ENCODE assay signal across 20 cellular contexts in genomic region chr17:33667671-33668070, GRCh38.
DNase-seq lines count a peak whose midpoint lies in the region; ATAC-seq lines count a peak whose summit lies in the region.
"Had no signal": no experiment of that assay in that cellular context is flagged by ENCODE, and none has a peak within 500 bp of the region (broad histone marks: within the 10 kb centered on the region; RNA-seq: fewer than 3 reads in every experiment).

No MANE protein-coding gene starts in this region.

- intact Hi-C loops in Right ventricle myocardium superior (cut with DNase I) = no loop called here
- intact Hi-C loops in cardiac septum (cut with DNase I) = no loop called here
- intact Hi-C loops in right cardiac atrium (cut with DNase I) = no loop called here
- intact Hi-C loops in CD4-positive, alpha-beta memory T cell (cut with micrococcal nuclease) = no loop called here

- WGBS in right cardiac atrium = 32% methylated on average over 4 of the region's 4 CpGs

- peaks cover 2% of the 10 kb centered on the region for H3K36me3 Mint-ChIP-seq in T-helper 17 cell (ENCODE audit: low read depth)
- no peaks in the 10 kb centered on the region for H3K36me3 Mint-ChIP-seq in CD4-positive, alpha-beta memory T cell
- H3K36me3 Mint-ChIP-seq: brain, WTC11 had no signal

- H3K27ac ChIP-seq in right cardiac atrium (ENCODE audit: low read length) = no peak overlapping the region
- no peak overlapping the region for H3K27ac ChIP-seq in CD4-positive, alpha-beta memory T cell (ENCODE audit: low read depth, low read length)
- H3K27ac ChIP-seq: esophagus squamous epithelium, gastroesophageal sphincter, spleen, tibial nerve had no signal

- H3K4me3 Mint-ChIP-seq in T-helper 17 cell = no peak overlapping the region
- H3K4me3 Mint-ChIP-seq in CD4-positive, alpha-beta memory T cell = peak overlapping the region in 3 of 8 donors; percentile 18 to 84 (median 82)
- H3K4me3 Mint-ChIP-seq: brain, WTC11 had no signal

- peaks cover 3% of the 10 kb centered on the region for H3K4me1 ChIP-seq in right cardiac atrium (ENCODE audit: control insufficient read depth, insufficient read depth, low read length)
- H3K4me1 ChIP-seq in CD4-positive, alpha-beta memory T cell (ENCODE audit: insufficient read depth, low read length) = peaks cover 10% of the 10 kb centered on the region
- H3K4me1 ChIP-seq: gastroesophageal sphincter, tibial nerve had no signal

- peaks cover 28% of the 10 kb centered on the region for H3K27me3 Mint-ChIP-seq in T-helper 17 cell
- H3K27me3 Mint-ChIP-seq in CD4-positive, alpha-beta memory T cell = no peaks in the 10 kb centered on the region

- POLR2A ChIA-PET in CD4-positive, alpha-beta memory T cell (lab: Charles Lee; ENCODE audit: partially characterized antibody) = no interaction called here

- H3K27ac Mint-ChIP-seq in T-helper 17 cell = peak overlapping the region; percentile 81
- peak overlapping the region in 2 of 7 donors; percentile 49 to 66 for H3K27ac Mint-ChIP-seq in CD4-positive, alpha-beta memory T cell
- H3K27ac Mint-ChIP-seq: brain, WTC11 had no signal

- peak; percentile 65 for ATAC-seq in Right ventricle myocardium superior (ENCODE audit: poor library complexity)
- no peak for ATAC-seq in T-helper 17 cell
- peak; percentile 58 to 76 for ATAC-seq in right cardiac atrium
- ATAC-seq: gastroesophageal sphincter, Panc1, WTC11 had no signal

- H3K4me1 Mint-ChIP-seq in T-helper 17 cell = peaks cover 14% of the 10 kb centered on the region
- H3K4me1 Mint-ChIP-seq in CD4-positive, alpha-beta memory T cell = peaks cover 2 to 10% (median 8%) of the 10 kb centered on the region in 4 donors
- H3K4me1 Mint-ChIP-seq: brain, WTC11 had no signal

- H3K36me3 ChIP-seq in CD4-positive, alpha-beta memory T cell (ENCODE audit: insufficient read depth, low read length) = no peaks in the 10 kb centered on the region
- H3K36me3 ChIP-seq: esophagus squamous epithelium, gastroesophageal sphincter, spleen, tibial nerve had no signal

- CTCF ChIA-PET in CD4-positive, alpha-beta memory T cell (lab: Charles Lee; ENCODE audit: partially characterized antibody) = interaction anchor here (1.3 to 1.7 kb wide), 3 partner anchors 8 to 147 kb away, joined by 3 to 7 read pairs (median 5); no protein-coding TSS in a partner anchor

- H3K9me3 Mint-ChIP-seq in CD4-positive, alpha-beta memory T cell = peaks cover 0 to 3% (median 0%) of the 10 kb centered on the region in 8 donors
- H3K9me3 Mint-ChIP-seq: brain; stimulated activated naive CD8-positive, alpha-beta T cell treated with anti-CD3 and anti-CD28 coated beads, Interleukin-15, Interleukin-2, amounts not matched to agents 100 ng/mL and 50 ng/mL, for 24 hours; WTC11 had no signal

- DNase-seq in Right ventricle myocardium superior = no peak
- no peak for DNase-seq in cardiac septum (ENCODE audit: low spot score)
- no peak for DNase-seq in T-helper 17 cell
- peak; percentile 28 to 64 (median 59) for DNase-seq in right cardiac atrium
- DNase-seq in activated CD4-positive, CD25-positive, alpha-beta regulatory T cell treated with anti-CD3 and anti-CD28 coated beads, Interleukin-2, amount 50 U/mL, for 72 hours = no peak
- DNase-seq in germinal center (ENCODE audit: low spot score) = no peak
- no peak for DNase-seq in NCI-H774 (lab: John Stamatoyannopoulos, UW)
- DNase-seq in CD4-positive, alpha-beta memory T cell = no peak
- DNase-seq: esophagus squamous epithelium, HCEC 1CT, kidney, NCI-H1930, NCI-H345, spleen had no signal

- no peak overlapping the region for H3K4me3 ChIP-seq in right cardiac atrium (ENCODE audit: low read length)
- H3K4me3 ChIP-seq in CD4-positive, alpha-beta memory T cell (ENCODE audit: low read length in 2 of 2) = no peak overlapping the region
- H3K4me3 ChIP-seq: esophagus squamous epithelium, gastroesophageal sphincter, tibial nerve had no signal

- H3K27me3 ChIP-seq in right cardiac atrium (ENCODE audit: control insufficient read depth, insufficient read depth) = no peaks in the 10 kb centered on the region
- no peaks in the 10 kb centered on the region for H3K27me3 ChIP-seq in CD4-positive, alpha-beta memory T cell (ENCODE audit: insufficient read depth, low read length)
- H3K27me3 ChIP-seq: tibial nerve had no signal

- no peaks in the 10 kb centered on the region for H3K9me3 ChIP-seq in T-helper 17 cell (ENCODE audit: control insufficient read depth, low read length, poor library complexity, severe bottlenecking)
- no peaks in the 10 kb centered on the region for H3K9me3 ChIP-seq in right cardiac atrium (ENCODE audit: control insufficient read depth, low read length)
- H3K9me3 ChIP-seq in CD4-positive, alpha-beta memory T cell (ENCODE audit: control insufficient read depth in 1 of 2, low read length in 2 of 2) = no peaks in the 10 kb centered on the region
- H3K9me3 ChIP-seq: esophagus squamous epithelium, gastroesophageal sphincter, spleen, tibial nerve had no signal

Comparison
In these comparisons a context has a peak if more than half of its experiments do, and no peak if none do; other contexts are left out.
1. DNase-seq: peak in right cardiac atrium (3 of 3); none in Right ventricle myocardium superior (single experiment), cardiac septum (single experiment), T-helper 17 cell (0 of 3), activated CD4-positive, CD25-positive, alpha-beta regulatory T cell treated with anti-CD3 and anti-CD28 coated beads, Interleukin-2, amount 50 U/mL, for 72 hours (single experiment), germinal center (single experiment), NCI-H774 (single experiment) and CD4-positive, alpha-beta memory T cell (0 of 5).